In the genomic region with DNA sequence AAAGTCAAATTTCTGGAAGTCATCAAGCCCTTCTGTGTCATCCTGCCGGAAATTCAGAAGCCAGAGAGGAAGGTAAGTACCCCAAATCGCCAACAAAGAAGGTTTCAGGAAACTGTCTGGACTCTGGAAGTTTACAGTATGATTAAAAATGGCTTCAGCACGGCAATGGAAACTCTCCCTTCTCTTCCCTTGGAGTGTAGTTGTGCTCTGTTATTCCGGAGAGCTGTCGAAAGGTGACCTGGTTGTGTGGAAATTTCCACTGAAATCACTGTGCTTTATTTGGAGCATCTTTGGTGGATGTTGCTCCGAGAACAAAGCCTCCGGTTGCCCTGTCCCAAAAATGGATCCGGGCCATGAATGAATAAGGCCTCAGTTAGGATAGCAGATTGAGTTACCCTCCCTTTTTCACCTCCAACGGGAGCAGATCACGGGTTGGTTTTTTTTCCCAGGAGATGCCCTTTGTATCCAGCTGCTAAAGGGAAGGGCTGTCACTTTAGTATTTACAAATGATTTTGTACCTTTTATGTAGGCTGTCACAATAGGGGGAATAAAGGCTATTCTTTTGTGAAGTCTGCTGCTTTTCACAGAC, we compare ENCODE assay signal across 2 cellular contexts.
A peak's percentile ranks its signal among the peaks of the same experiment; 100 is the strongest.
TF ChIP-seq lines count a peak whose summit lies in the region.

No MANE protein-coding gene starts in this region.

TF ChIP-seq in K562, 482 proteins besides CTCF, POLR2A, EP300 and RAD21:
- TF ChIP-seq, protein P1, sequence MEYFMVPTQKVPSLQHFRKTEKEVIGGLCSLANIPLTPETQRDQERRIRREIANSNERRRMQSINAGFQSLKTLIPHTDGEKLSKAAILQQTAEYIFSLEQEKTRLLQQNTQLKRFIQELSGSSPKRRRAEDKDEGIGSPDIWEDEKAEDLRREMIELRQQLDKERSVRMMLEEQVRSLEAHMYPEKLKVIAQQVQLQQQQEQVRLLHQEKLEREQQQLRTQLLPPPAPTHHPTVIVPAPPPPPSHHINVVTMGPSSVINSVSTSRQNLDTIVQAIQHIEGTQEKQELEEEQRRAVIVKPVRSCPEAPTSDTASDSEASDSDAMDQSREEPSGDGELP (CRISPR knock-in tag; IDR thresholded peaks at IDR 0.05; ENCODE audit: borderline replicate concordance): no peak
- TF ChIP-seq SIN3A (IDR thresholded peaks at IDR 0.05; ENCODE audit: borderline replicate concordance in 2 of 2, control insufficient read depth in 1 of 2, low read depth in 2 of 2, low read length in 2 of 2) (peak in 1 of 2 experiments; percentile 39; a peak in 1 of 4 replicates), STAG1 (CRISPR knock-in tag; IDR thresholded peaks at IDR 0.05; ENCODE audit: borderline replicate concordance) (no peak), KAT7 (CRISPR knock-in tag; IDR thresholded peaks at IDR 0.05; ENCODE audit: borderline replicate concordance) (no peak), CHD1 (IDR thresholded peaks at IDR 0.05; ENCODE audit: low read length) (peak; percentile 19), ZC3H4 (CRISPR knock-in tag; IDR thresholded peaks at IDR 0.05; ENCODE audit: borderline replicate concordance) (peak; percentile 13; the same call in 1 of the 2 replicates), HCFC1 (IDR thresholded peaks at IDR 0.05; ENCODE audit: low read depth, low read length) (no peak)
- TF ChIP-seq, protein P2, sequence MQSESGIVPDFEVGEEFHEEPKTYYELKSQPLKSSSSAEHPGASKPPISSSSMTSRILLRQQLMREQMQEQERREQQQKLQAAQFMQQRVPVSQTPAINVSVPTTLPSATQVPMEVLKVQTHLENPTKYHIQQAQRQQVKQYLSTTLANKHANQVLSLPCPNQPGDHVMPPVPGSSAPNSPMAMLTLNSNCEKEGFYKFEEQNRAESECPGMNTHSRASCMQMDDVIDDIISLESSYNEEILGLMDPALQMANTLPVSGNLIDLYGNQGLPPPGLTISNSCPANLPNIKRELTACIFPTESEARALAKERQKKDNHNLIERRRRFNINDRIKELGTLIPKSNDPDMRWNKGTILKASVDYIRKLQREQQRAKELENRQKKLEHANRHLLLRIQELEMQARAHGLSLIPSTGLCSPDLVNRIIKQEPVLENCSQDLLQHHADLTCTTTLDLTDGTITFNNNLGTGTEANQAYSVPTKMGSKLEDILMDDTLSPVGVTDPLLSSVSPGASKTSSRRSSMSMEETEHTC (IDR thresholded peaks at IDR 0.05): no peak
TF ChIP-seq in K562: peak in this region for 3.

TF ChIP-seq in HepG2, 621 proteins besides CTCF, POLR2A, EP300 and RAD21:
- TF ChIP-seq ZNF747 (CRISPR knock-in tag; IDR thresholded peaks at IDR 0.05; ENCODE audit: borderline replicate concordance) (0 out of 2 replicates have a peak, but pooled peaks have one; percentile 27), BORCS8-MEF2B (CRISPR knock-in tag; IDR thresholded peaks at IDR 0.05) (no peak), ZNF33B (CRISPR knock-in tag; IDR thresholded peaks at IDR 0.05) (0 out of 2 replicates have a peak, but pooled peaks have one; percentile 35), TGIF2 (CRISPR knock-in tag; IDR thresholded peaks at IDR 0.05) (0 out of 2 replicates have a peak, but pooled peaks have one; percentile 48), SIN3A (IDR thresholded peaks at IDR 0.05; ENCODE audit: borderline replicate concordance, low read depth, low read length) (peak; percentile 72; the same call in 1 of the 2 replicates), NCOA5 (CRISPR knock-in tag; IDR thresholded peaks at IDR 0.05) (no peak), ETV5 (CRISPR knock-in tag; IDR thresholded peaks at IDR 0.05; ENCODE audit: borderline replicate concordance) (0 out of 2 replicates have a peak, but pooled peaks have one; percentile 3), YY1 (IDR thresholded peaks at IDR 0.05; ENCODE audit: insufficient read depth, insufficient replicate concordance, low read depth, low read length) (peak; percentile 16), ZNF670 (CRISPR knock-in tag; IDR thresholded peaks at IDR 0.05; ENCODE audit: borderline replicate concordance) (peak; percentile 15; the same call in 1 of the 2 replicates), ZNF329 (CRISPR knock-in tag; IDR thresholded peaks at IDR 0.05; ENCODE audit: low read depth) (0 out of 2 replicates have a peak, but pooled peaks have one; percentile 15), TCF7L2 (IDR thresholded peaks at IDR 0.05; ENCODE audit: low read depth, low read length) (no peak), HDAC1 (CRISPR knock-in tag; IDR thresholded peaks at IDR 0.05) (peak; percentile 37; the same call in 1 of the 2 replicates), ELF3 (CRISPR knock-in tag; IDR thresholded peaks at IDR 0.05) (0 out of 2 replicates have a peak, but pooled peaks have one; percentile 22), SOX13 (IDR thresholded peaks at IDR 0.05) (no peak), SOX13 (CRISPR knock-in tag; conservative IDR thresholded peaks at IDR 0.05 in 1 of 2, IDR thresholded peaks at IDR 0.05 in 1 of 2) (peak in 1 of 2 experiments; percentile 23; a peak in 1 of 4 replicates), SIN3B (IDR thresholded peaks at IDR 0.05; ENCODE audit: low read length) (peak; percentile 29; the same call in 1 of the 2 replicates), YEATS2 (CRISPR knock-in tag; IDR thresholded peaks at IDR 0.05; ENCODE audit: borderline replicate concordance) (0 out of 2 replicates have a peak, but pooled peaks have one; percentile 2), SOX5 (CRISPR knock-in tag; IDR thresholded peaks at IDR 0.05; ENCODE audit: borderline replicate concordance) (peak; percentile 25; the same call in 1 of the 2 replicates)
- TF ChIP-seq, protein P3, sequence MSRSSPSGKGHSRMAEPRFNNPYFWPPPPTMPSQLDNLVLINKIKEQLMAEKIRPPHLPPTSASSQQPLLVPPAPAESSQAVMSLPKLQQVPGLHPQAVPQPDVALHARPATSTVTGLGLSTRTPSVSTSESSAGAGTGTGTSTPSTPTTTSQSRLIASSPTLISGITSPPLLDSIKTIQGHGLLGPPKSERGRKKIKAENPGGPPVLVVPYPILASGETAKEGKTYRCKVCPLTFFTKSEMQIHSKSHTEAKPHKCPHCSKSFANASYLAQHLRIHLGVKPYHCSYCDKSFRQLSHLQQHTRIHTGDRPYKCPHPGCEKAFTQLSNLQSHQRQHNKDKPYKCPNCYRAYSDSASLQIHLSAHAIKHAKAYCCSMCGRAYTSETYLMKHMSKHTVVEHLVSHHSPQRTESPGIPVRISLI (CRISPR knock-in tag; IDR thresholded peaks at IDR 0.05; ENCODE audit: borderline replicate concordance): peak; percentile 49; the same call in 1 of the 2 replicates
- TF ChIP-seq, protein P4, sequence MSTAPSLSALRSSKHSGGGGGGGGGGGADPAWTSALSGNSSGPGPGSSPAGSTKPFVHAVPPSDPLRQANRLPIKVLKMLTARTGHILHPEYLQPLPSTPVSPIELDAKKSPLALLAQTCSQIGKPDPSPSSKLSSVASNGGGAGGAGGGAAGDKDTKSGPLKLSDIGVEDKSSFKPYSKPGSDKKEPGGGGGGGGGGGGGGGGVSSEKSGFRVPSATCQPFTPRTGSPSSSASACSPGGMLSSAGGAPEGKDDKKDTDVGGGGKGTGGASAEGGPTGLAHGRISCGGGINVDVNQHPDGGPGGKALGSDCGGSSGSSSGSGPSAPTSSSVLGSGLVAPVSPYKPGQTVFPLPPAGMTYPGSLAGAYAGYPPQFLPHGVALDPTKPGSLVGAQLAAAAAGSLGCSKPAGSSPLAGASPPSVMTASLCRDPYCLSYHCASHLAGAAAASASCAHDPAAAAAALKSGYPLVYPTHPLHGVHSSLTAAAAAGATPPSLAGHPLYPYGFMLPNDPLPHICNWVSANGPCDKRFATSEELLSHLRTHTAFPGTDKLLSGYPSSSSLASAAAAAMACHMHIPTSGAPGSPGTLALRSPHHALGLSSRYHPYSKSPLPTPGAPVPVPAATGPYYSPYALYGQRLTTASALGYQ (CRISPR knock-in tag; IDR thresholded peaks at IDR 0.05): no peak; the same call in 1 of the 2 replicates
- TF ChIP-seq, protein P5, sequence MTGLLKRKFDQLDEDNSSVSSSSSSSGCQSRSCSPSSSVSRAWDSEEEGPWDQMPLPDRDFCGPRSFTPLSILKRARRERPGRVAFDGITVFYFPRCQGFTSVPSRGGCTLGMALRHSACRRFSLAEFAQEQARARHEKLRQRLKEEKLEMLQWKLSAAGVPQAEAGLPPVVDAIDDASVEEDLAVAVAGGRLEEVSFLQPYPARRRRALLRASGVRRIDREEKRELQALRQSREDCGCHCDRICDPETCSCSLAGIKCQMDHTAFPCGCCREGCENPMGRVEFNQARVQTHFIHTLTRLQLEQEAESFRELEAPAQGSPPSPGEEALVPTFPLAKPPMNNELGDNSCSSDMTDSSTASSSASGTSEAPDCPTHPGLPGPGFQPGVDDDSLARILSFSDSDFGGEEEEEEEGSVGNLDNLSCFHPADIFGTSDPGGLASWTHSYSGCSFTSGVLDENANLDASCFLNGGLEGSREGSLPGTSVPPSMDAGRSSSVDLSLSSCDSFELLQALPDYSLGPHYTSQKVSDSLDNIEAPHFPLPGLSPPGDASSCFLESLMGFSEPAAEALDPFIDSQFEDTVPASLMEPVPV (CRISPR knock-in tag; IDR thresholded peaks at IDR 0.05): no peak
- TF ChIP-seq, protein P6, sequence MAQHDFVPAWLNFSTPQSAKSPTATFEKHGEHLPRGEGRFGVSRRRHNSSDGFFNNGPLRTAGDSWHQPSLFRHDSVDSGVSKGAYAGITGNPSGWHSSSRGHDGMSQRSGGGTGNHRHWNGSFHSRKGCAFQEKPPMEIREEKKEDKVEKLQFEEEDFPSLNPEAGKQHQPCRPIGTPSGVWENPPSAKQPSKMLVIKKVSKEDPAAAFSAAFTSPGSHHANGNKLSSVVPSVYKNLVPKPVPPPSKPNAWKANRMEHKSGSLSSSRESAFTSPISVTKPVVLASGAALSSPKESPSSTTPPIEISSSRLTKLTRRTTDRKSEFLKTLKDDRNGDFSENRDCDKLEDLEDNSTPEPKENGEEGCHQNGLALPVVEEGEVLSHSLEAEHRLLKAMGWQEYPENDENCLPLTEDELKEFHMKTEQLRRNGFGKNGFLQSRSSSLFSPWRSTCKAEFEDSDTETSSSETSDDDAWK (CRISPR knock-in tag; IDR thresholded peaks at IDR 0.05): no peak
- TF ChIP-seq, protein P1 (IDR thresholded peaks at IDR 0.05; ENCODE audit: borderline replicate concordance, low read depth): peak; percentile 39; the same call in 1 of the 2 replicates
- TF ChIP-seq, protein P7, sequence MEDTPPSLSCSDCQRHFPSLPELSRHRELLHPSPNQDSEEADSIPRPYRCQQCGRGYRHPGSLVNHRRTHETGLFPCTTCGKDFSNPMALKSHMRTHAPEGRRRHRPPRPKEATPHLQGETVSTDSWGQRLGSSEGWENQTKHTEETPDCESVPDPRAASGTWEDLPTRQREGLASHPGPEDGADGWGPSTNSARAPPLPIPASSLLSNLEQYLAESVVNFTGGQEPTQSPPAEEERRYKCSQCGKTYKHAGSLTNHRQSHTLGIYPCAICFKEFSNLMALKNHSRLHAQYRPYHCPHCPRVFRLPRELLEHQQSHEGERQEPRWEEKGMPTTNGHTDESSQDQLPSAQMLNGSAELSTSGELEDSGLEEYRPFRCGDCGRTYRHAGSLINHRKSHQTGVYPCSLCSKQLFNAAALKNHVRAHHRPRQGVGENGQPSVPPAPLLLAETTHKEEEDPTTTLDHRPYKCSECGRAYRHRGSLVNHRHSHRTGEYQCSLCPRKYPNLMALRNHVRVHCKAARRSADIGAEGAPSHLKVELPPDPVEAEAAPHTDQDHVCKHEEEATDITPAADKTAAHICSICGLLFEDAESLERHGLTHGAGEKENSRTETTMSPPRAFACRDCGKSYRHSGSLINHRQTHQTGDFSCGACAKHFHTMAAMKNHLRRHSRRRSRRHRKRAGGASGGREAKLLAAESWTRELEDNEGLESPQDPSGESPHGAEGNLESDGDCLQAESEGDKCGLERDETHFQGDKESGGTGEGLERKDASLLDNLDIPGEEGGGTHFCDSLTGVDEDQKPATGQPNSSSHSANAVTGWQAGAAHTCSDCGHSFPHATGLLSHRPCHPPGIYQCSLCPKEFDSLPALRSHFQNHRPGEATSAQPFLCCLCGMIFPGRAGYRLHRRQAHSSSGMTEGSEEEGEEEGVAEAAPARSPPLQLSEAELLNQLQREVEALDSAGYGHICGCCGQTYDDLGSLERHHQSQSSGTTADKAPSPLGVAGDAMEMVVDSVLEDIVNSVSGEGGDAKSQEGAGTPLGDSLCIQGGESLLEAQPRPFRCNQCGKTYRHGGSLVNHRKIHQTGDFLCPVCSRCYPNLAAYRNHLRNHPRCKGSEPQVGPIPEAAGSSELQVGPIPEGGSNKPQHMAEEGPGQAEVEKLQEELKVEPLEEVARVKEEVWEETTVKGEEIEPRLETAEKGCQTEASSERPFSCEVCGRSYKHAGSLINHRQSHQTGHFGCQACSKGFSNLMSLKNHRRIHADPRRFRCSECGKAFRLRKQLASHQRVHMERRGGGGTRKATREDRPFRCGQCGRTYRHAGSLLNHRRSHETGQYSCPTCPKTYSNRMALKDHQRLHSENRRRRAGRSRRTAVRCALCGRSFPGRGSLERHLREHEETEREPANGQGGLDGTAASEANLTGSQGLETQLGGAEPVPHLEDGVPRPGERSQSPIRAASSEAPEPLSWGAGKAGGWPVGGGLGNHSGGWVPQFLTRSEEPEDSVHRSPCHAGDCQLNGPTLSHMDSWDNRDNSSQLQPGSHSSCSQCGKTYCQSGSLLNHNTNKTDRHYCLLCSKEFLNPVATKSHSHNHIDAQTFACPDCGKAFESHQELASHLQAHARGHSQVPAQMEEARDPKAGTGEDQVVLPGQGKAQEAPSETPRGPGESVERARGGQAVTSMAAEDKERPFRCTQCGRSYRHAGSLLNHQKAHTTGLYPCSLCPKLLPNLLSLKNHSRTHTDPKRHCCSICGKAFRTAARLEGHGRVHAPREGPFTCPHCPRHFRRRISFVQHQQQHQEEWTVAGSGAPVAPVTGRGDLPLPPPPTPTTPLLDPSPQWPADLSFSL (CRISPR knock-in tag; IDR thresholded peaks at IDR 0.05): 0 out of 2 replicates have a peak, but pooled peaks have one; percentile 24
